Comparison of ENCODE assay signal across 2 cellular contexts in the genomic region with DNA sequence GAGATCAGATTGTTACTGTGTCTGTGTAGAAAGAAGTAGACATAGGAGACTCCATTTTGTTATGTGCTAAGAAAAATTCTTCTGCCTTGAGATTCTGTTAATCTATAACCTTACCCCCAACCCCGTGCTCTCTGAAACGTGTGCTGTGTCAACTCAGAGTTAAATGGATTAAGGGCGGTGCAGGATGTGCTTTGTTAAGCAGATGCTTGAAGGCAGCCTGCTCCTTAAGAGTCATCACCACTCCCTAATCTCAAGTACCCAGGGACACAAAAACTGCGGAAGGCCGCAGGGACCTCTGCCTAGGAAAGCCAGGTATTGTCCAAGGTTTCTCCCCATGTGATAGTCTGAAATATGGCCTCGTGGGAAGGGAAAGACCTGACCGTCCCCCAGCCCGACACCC. TPM values are rescaled to one million over a fixed set of nuclear protein-coding genes. Genes with fewer than 3 reads are reported as not detected.
"Had no signal": no experiment of that assay in that cellular context is flagged by ENCODE, and none has a peak within 500 bp of the region (broad histone marks: within the 10 kb centered on the region; RNA-seq: fewer than 3 reads in every experiment).

No MANE protein-coding gene starts in this region.

RNA-seq across cellular contexts. Expression of gene PRODH, which starts 2.6 kb away (rescaled TPM):
- total RNA-seq: IMR-90, K562 had no signal
